Comparison of ENCODE assay signal across 8 cellular contexts in genomic region chr5:154756871-154757646, GRCh38. TPM values are rescaled to one million over a fixed set of nuclear protein-coding genes. Genes with fewer than 3 reads are reported as not detected.
DNase-seq lines count a peak whose midpoint lies in the region; ATAC-seq and TF ChIP-seq lines count a peak whose summit lies in the region.

No MANE protein-coding gene starts in this region.

- H3K4me1 ChIP-seq in lower lobe of right lung = peaks cover 61% of the 10 kb centered on the region

- peak overlapping the region; percentile 96 for H3K27ac Mint-ChIP-seq in activated CD8-positive, alpha-beta T cell treated with anti-CD3 and anti-CD28 coated beads for 36 hours

- DNase-seq in COLO668 (lab: John Stamatoyannopoulos, UW; ENCODE audit: unreplicated experiment) (peak; percentile 28), LHCN-M2 (ENCODE audit: low read depth) (peak; percentile 51), ecto neural progenitor cell (ENCODE audit: low spot score) (peak; percentile 68), lower lobe of right lung (peak; percentile 73), omental fat pad (ENCODE audit: low spot score) (no peak), NCI-H2196 treated with DMSO at 0.1 percent for 48 hours (lab: John Stamatoyannopoulos, UW; ENCODE audit: unreplicated experiment) (no peak)
- peak; percentile 72 for DNase-seq in activated CD8-positive, alpha-beta T cell treated with anti-CD3 and anti-CD28 coated beads for 36 hours
- peak; percentile 25 to 43 (median 41) for DNase-seq in stimulated activated CD4-positive, alpha-beta T cell treated with anti-CD3 and anti-CD28 coated beads, TNF-alpha, amount 100 ng/mL, for 4 hours (ENCODE audit: low read depth in 3 of 3)

- no peaks in the 10 kb centered on the region for H3K9me3 Mint-ChIP-seq in activated CD8-positive, alpha-beta T cell treated with anti-CD3 and anti-CD28 coated beads for 36 hours

- H3K4me3 ChIP-seq in lower lobe of right lung = peak overlapping the region; percentile 81

- intact Hi-C loops in activated CD8-positive, alpha-beta T cell treated with anti-CD3 and anti-CD28 coated beads for 36 hours (cut with micrococcal nuclease) = no loop called here
- intact Hi-C loops in lower lobe of right lung (cut with DNase I) = no loop called here

- no peaks in the 10 kb centered on the region for H3K9me3 ChIP-seq in lower lobe of right lung

- no peak for ATAC-seq in activated CD8-positive, alpha-beta T cell treated with anti-CD3 and anti-CD28 coated beads for 36 hours
- ATAC-seq in lower lobe of right lung (peak; percentile 2 to 4), omental fat pad (ENCODE audit: low FRiP score) (no peak)

- POLR2A ChIA-PET in activated CD8-positive, alpha-beta T cell treated with anti-CD3 and anti-CD28 coated beads for 36 hours (lab: Charles Lee) = interaction anchor here (1.2 to 1.9 kb wide), 2 partner anchors 16 to 72 kb away, joined by 4 to 7 read pairs; no protein-coding TSS in a partner anchor

- H3K4me3 Mint-ChIP-seq in activated CD8-positive, alpha-beta T cell treated with anti-CD3 and anti-CD28 coated beads for 36 hours = peak overlapping the region; percentile 92

- H3K27me3 ChIP-seq in lower lobe of right lung (ENCODE audit: low read depth) = no peaks in the 10 kb centered on the region

- H3K36me3 Mint-ChIP-seq in activated CD8-positive, alpha-beta T cell treated with anti-CD3 and anti-CD28 coated beads for 36 hours (ENCODE audit: low read depth) = peaks cover 26% of the 10 kb centered on the region

- peaks cover 55% of the 10 kb centered on the region for H3K4me1 Mint-ChIP-seq in activated CD8-positive, alpha-beta T cell treated with anti-CD3 and anti-CD28 coated beads for 36 hours (ENCODE audit: low read depth)

- H3K36me3 ChIP-seq in lower lobe of right lung = no peaks in the 10 kb centered on the region

- no peak for TF ChIP-seq CTCF in activated CD8-positive, alpha-beta T cell treated with anti-CD3 and anti-CD28 coated beads for 36 hours (IDR thresholded peaks at IDR 0.05)
- TF ChIP-seq CTCF in lower lobe of right lung (IDR thresholded peaks at IDR 0.05) (no peak), omental fat pad (IDR thresholded peaks at IDR 0.05) (no peak)

- peak overlapping the region; percentile 91 for H3K27ac ChIP-seq in lower lobe of right lung

- H3K27me3 Mint-ChIP-seq in activated CD8-positive, alpha-beta T cell treated with anti-CD3 and anti-CD28 coated beads for 36 hours = no peaks in the 10 kb centered on the region

- CTCF ChIA-PET in activated CD8-positive, alpha-beta T cell treated with anti-CD3 and anti-CD28 coated beads for 36 hours (lab: Charles Lee) = no interaction called here

RNA-seq across cellular contexts. Expression of gene LARP1, which starts 1.9 kb away (rescaled TPM):
- total RNA-seq in LHCN-M2 (2014; rRNA removed) (67.6 and 95.2 TPM in 2 replicates), lower lobe of right lung (143 TPM), omental fat pad (100 to 1,000 TPM in 2 of 4 donors, 10 to 100 TPM in 2; 80.5 to 155 (median 106) TPM)
- 73.5 TPM for polyA plus RNA-seq in LHCN-M2 (2012)
- total RNA-seq in activated CD8-positive, alpha-beta T cell treated with anti-CD3 and anti-CD28 coated beads for 36 hours = 100 to 1,000 TPM; 214 to 218 TPM

Comparison
In these comparisons a context has a peak if more than half of its experiments do, and no peak if none do; other contexts are left out.
1. DNase-seq: peak in COLO668 (single experiment), LHCN-M2 (single experiment), activated CD8-positive, alpha-beta T cell treated with anti-CD3 and anti-CD28 coated beads for 36 hours (single experiment), ecto neural progenitor cell (single experiment), lower lobe of right lung (single experiment) and stimulated activated CD4-positive, alpha-beta T cell treated with anti-CD3 and anti-CD28 coated beads, TNF-alpha, amount 100 ng/mL, for 4 hours (3 of 3); none in omental fat pad (single experiment) and NCI-H2196 treated with DMSO at 0.1 percent for 48 hours (single experiment).
2. ATAC-seq: peak in lower lobe of right lung (2 of 2); none in activated CD8-positive, alpha-beta T cell treated with anti-CD3 and anti-CD28 coated beads for 36 hours (single experiment) and omental fat pad (single experiment).